8 cellular contexts compared by ENCODE assay signal in genomic region chr5:115295775-115296129, GRCh38. TPM values are rescaled to one million over a fixed set of nuclear protein-coding genes. Genes with fewer than 3 reads are reported as not detected.
DNase-seq lines count a peak whose midpoint lies in the region; ATAC-seq and TF ChIP-seq lines count a peak whose summit lies in the region.

No MANE protein-coding gene starts in this region.

- H3K4me3 ChIP-seq in GM23338 (peak overlapping the region; percentile 99), SK-N-MC (peak overlapping the region; percentile 97), gastroesophageal sphincter (peak overlapping the region; percentile 56 to 87), rectal smooth muscle tissue (ENCODE audit: low read length) (peak overlapping the region; percentile 91)

- H3K27me3 ChIP-seq in GM23338 (ENCODE audit: insufficient read depth) (no peaks in the 10 kb centered on the region), gastroesophageal sphincter (no peaks in the 10 kb centered on the region), rectal smooth muscle tissue (ENCODE audit: control insufficient read depth, insufficient read depth, low read length) (no peaks in the 10 kb centered on the region)

- H3K79me2 ChIP-seq in GM23338 (replicated peaks; ENCODE audit: insufficient read depth): peaks cover 52% of the 10 kb centered on the region

- peak overlapping the region; percentile 99 for H3K4me2 ChIP-seq in GM23338

- ATAC-seq in GM23338 (peak; percentile 58), gastroesophageal sphincter (no peak)

- no peaks in the 10 kb centered on the region for H3F3A ChIP-seq in GM23338 (replicated peaks; ENCODE audit: low read depth)

- H3K4me1 Mint-ChIP-seq in CD14-positive monocyte (peaks cover 20% of the 10 kb centered on the region), GM23338 (peaks cover 10% of the 10 kb centered on the region)

- H3K27ac ChIP-seq in GM23338 (ENCODE audit: low read depth) (peak overlapping the region; percentile 86; the same call in 1 of the 2 replicates), SK-N-MC (no peak overlapping the region), gastroesophageal sphincter (peak overlapping the region in 2 of 4 donors; percentile 73 to 75), rectal smooth muscle tissue (ENCODE audit: low read depth, low read length) (no peak overlapping the region)

- DNase-seq in CD14-positive monocyte (ENCODE audit: low spot score) (no peak), GM23338 (ENCODE audit: low spot score) (no peak), SK-N-MC (ENCODE audit: low read depth, low spot score) (no peak), cerebellar cortex (ENCODE audit: low spot score) (no peak), OCI-M1 (lab: John Stamatoyannopoulos, UW) (no peak), GM03348 (ENCODE audit: low spot score) (no peak)

- peaks cover 15% of the 10 kb centered on the region for H4K20me1 ChIP-seq in GM23338 (replicated peaks; ENCODE audit: insufficient read depth)

- intact Hi-C loops in CD14-positive monocyte (cut with micrococcal nuclease): loop anchor here in 1 of 2 donors (10.0 kb wide), 1 partner anchor 121 kb away; no protein-coding TSS in a partner anchor

- TF ChIP-seq CTCF in CD14-positive monocyte (IDR thresholded peaks at IDR 0.05) (no peak), GM23338 (conservative IDR thresholded peaks at IDR 0.05; ENCODE audit: low read depth in 2 of 2) (no peak), gastroesophageal sphincter (IDR thresholded peaks at IDR 0.05) (no peak)

- H3K9me3 ChIP-seq in SK-N-MC (ENCODE audit: low read depth, low read length): no peaks in the 10 kb centered on the region
- H3K9me3 ChIP-seq in gastroesophageal sphincter: no peaks in the 10 kb centered on the region

- no peak for TF ChIP-seq POLR2A in gastroesophageal sphincter (IDR thresholded peaks at IDR 0.05)

- peak overlapping the region; percentile 98 for H2AFZ ChIP-seq in GM23338

- peak overlapping the region in 5 of 7 donors; percentile 2 to 77 (median 38) for H3K27ac Mint-ChIP-seq in CD14-positive monocyte
- H3K27ac Mint-ChIP-seq in GM23338: peak overlapping the region; percentile 94

- H3K27me3 Mint-ChIP-seq in CD14-positive monocyte (ENCODE audit: low read depth in 3 of 3) (peaks cover 0 to 7% (median under 1%) of the 10 kb centered on the region in 3 donors), GM23338 (ENCODE audit: insufficient read depth, low read depth, poor library complexity) (peaks cover 5% of the 10 kb centered on the region)

- TF ChIP-seq EP300 in gastroesophageal sphincter (IDR thresholded peaks at IDR 0.05): no peak

- peaks cover 14% of the 10 kb centered on the region for H3K4me1 ChIP-seq in GM23338 (ENCODE audit: insufficient read depth)
- peaks cover 0 to 21% (median 0%) of the 10 kb centered on the region in 3 donors for H3K4me1 ChIP-seq in gastroesophageal sphincter
- H3K4me1 ChIP-seq in rectal smooth muscle tissue (ENCODE audit: control insufficient read depth, insufficient read depth, low read length): no peaks in the 10 kb centered on the region

- 0 out of 2 replicates have a peak, but pooled peaks cover 3% of the 10 kb centered on the region for H3K9me2 ChIP-seq in GM23338 (ENCODE audit: insufficient read depth)

- H3K36me3 ChIP-seq in GM23338 (ENCODE audit: insufficient read depth): no peaks in the 10 kb centered on the region; the same call in 1 of the 2 replicates
- H3K36me3 ChIP-seq in SK-N-MC (ENCODE audit: insufficient read depth, low read length): peaks cover 19% of the 10 kb centered on the region
- H3K36me3 ChIP-seq in gastroesophageal sphincter: no peaks in the 10 kb centered on the region
- H3K36me3 ChIP-seq in rectal smooth muscle tissue (ENCODE audit: control insufficient read depth, insufficient read depth, low read length): no peaks in the 10 kb centered on the region

- H3K9ac ChIP-seq in SK-N-MC (ENCODE audit: insufficient read length) (peak overlapping the region; percentile 82), rectal smooth muscle tissue (ENCODE audit: low read length) (peak overlapping the region; percentile 76)

- H3K36me3 Mint-ChIP-seq in CD14-positive monocyte: peaks cover 7 to 9% of the 10 kb centered on the region in 2 donors
- H3K36me3 Mint-ChIP-seq in GM23338 (ENCODE audit: low read depth): peaks cover 9% of the 10 kb centered on the region

- WGBS in gastroesophageal sphincter (ENCODE audit: low coverage in 1 of 2), 2 donors: 0 to 13% methylated on average over 1 to 9 of the region's 11 CpGs

- H3K9me3 Mint-ChIP-seq in CD14-positive monocyte: peaks cover 0 to 2% (median 0%) of the 10 kb centered on the region in 7 donors
- no peaks in the 10 kb centered on the region for H3K9me3 Mint-ChIP-seq in GM23338

- H3K4me3 Mint-ChIP-seq in CD14-positive monocyte (peak overlapping the region; percentile 90 to 98), GM23338 (peak overlapping the region; percentile 97)

TF ChIP-seq in GM23338, 12 proteins besides CTCF, POLR2A, EP300 and RAD21 (continues in another document):
- TF ChIP-seq POLR2AphosphoS5 (IDR thresholded peaks at IDR 0.05; ENCODE audit: low read depth): no peak
- TF ChIP-seq ZNF114 (CRISPR knock-in tag; IDR thresholded peaks at IDR 0.05): no peak
- TF ChIP-seq JUNB (IDR thresholded peaks at IDR 0.05; ENCODE audit: unreplicated experiment): no peak
- TF ChIP-seq EZH2phosphoT487 (IDR thresholded peaks at IDR 0.05; ENCODE audit: unreplicated experiment): no peak
- TF ChIP-seq, protein P1, sequence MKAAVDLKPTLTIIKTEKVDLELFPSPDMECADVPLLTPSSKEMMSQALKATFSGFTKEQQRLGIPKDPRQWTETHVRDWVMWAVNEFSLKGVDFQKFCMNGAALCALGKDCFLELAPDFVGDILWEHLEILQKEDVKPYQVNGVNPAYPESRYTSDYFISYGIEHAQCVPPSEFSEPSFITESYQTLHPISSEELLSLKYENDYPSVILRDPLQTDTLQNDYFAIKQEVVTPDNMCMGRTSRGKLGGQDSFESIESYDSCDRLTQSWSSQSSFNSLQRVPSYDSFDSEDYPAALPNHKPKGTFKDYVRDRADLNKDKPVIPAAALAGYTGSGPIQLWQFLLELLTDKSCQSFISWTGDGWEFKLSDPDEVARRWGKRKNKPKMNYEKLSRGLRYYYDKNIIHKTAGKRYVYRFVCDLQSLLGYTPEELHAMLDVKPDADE (IDR thresholded peaks at IDR 0.05): no peak
- TF ChIP-seq CREB1 (CRISPR knock-in tag; IDR thresholded peaks at IDR 0.05; ENCODE audit: low read depth): no peak
- no peak for TF ChIP-seq ZNF331 (CRISPR knock-in tag; IDR thresholded peaks at IDR 0.05; ENCODE audit: low read depth)

RNA-seq across cellular contexts. Expression of gene CCDC112, which starts 0.7 kb away (rescaled TPM):
- 1 to 10 TPM; 5.9 to 6.2 TPM for polyA plus RNA-seq in CD14-positive monocyte
- 12.2 and 18.1 TPM in 2 replicates for total RNA-seq in GM23338 (2014; rRNA removed; shearing (Covaris generic))
- 38.7 and 48.2 TPM in 2 replicates for polyA plus RNA-seq in GM23338 (2016; fragmentation: Nextera tagmentation; extraction: Ambion mirVana)
- 10 to 100 TPM in 2 of 4 donors, 1 to 10 TPM in 2; 6.1 to 19.9 (median 11.9) TPM for total RNA-seq in gastroesophageal sphincter

RNA-seq across cellular contexts. Expression of gene PGGT1B, which starts 33.1 kb away (rescaled TPM):
- polyA plus RNA-seq in CD14-positive monocyte (10 to 100 TPM; 11.6 to 32.6 TPM), GM23338 (2016; fragmentation: Nextera tagmentation; extraction: Ambion mirVana) (6.4 and 8.6 TPM in 2 replicates)
- total RNA-seq in GM23338 (2014; rRNA removed; shearing (Covaris generic)): 12.9 and 13.0 TPM in 2 replicates
- 10 to 100 TPM in 3 of 4 donors, 1 to 10 TPM in 1; 9.9 to 14.9 (median 11.6) TPM for total RNA-seq in gastroesophageal sphincter
